ENCODE assay signal across 9 cellular contexts in genomic region chr1:236078988-236079387, GRCh38. TPM values are rescaled to one million over a fixed set of nuclear protein-coding genes. Genes with fewer than 3 reads are reported as not detected.
"Had no signal": no experiment of that assay in that cellular context is flagged by ENCODE, and none has a peak within 500 bp of the region (broad histone marks: within the 10 kb centered on the region; RNA-seq: fewer than 3 reads in every experiment).

No MANE protein-coding gene starts in this region.

- H2AFZ ChIP-seq: GM23248 had no signal

- ATAC-seq: HCT116 had no signal

- H3K4me1 ChIP-seq: HAP-1 had no signal

- H3K4me3 ChIP-seq: GM23248, HAP-1 had no signal

- H3K9ac ChIP-seq: GM23248, KMS-11 had no signal

- H3K36me3 ChIP-seq: HAP-1 had no signal

- FAIRE-seq: HTR-8/SVneo had no signal

- H3K9me3 ChIP-seq: HAP-1 had no signal

- H3K4me2 ChIP-seq: KMS-11 had no signal

- DNase-seq: GM23248, GOT3, H7, KBM-7 had no signal

- H3K27ac ChIP-seq: GM23248, KMS-11 had no signal

RNA-seq across cellular contexts. Expression of gene NID1, which starts 14.1 kb away (rescaled TPM):
- total RNA-seq: HT-29 had no signal
